Comparison of ENCODE assay signal across 8 cellular contexts in genomic region chr2:227406177-227407031, GRCh38. TPM values are rescaled to one million over a fixed set of nuclear protein-coding genes. Genes with fewer than 3 reads are reported as not detected.
DNase-seq lines count a peak whose midpoint lies in the region; ATAC-seq lines count a peak whose summit lies in the region.

No MANE protein-coding gene starts in this region.

- H3K27ac ChIP-seq in SJSA1, result peak overlapping the region; percentile 93
- no peak overlapping the region for H3K27ac ChIP-seq in mesendoderm (ENCODE audit: low read depth, low read length)

- peak overlapping the region; percentile 38 for H2BK15ac ChIP-seq in mesendoderm (replicated peaks; ENCODE audit: low read depth)

- H3K9me3 ChIP-seq in SJSA1 (replicated peaks), result no peaks in the 10 kb centered on the region

- DNase-seq in COLO668 (lab: John Stamatoyannopoulos, UW; ENCODE audit: unreplicated experiment) (peak; percentile 55), M059J (ENCODE audit: low read depth) (peak; percentile 98), SJSA1 (ENCODE audit: low read depth in 1 of 2, low spot score in 2 of 2) (peak; percentile 79 to 96), epidermal melanocyte (ENCODE audit: insufficient read length, low spot score) (peak; percentile 95), mesendoderm (peak; percentile 98), ureter (ENCODE audit: low spot score) (peak; percentile 63)
- no peak for DNase-seq in activated naive CD4-positive, alpha-beta T cell treated with Interleukin-2 at 50 U/mL for 16 hours

- no peak overlapping the region for H3K4me2 ChIP-seq in mesendoderm (ENCODE audit: low read length)

- peak; percentile 44 for ATAC-seq in GM21360 (IDR thresholded peaks at IDR 0.05; ENCODE audit: unreplicated experiment)

- peak overlapping the region; percentile 83 for H2BK120ac ChIP-seq in mesendoderm (ENCODE audit: low read depth, low read length)

- H2BK5ac ChIP-seq in mesendoderm (ENCODE audit: low read length), result no peak overlapping the region

- H3K36me3 ChIP-seq in SJSA1 (no peaks in the 10 kb centered on the region), mesendoderm (ENCODE audit: control insufficient read depth, insufficient read depth, low read length) (no peaks in the 10 kb centered on the region)

- peak overlapping the region; percentile 15 for H3K18ac ChIP-seq in mesendoderm (ENCODE audit: low read length)

- H2AK5ac ChIP-seq in mesendoderm (ENCODE audit: low read length), result no peak overlapping the region

- H3K4me1 ChIP-seq in SJSA1 (replicated peaks) (peaks cover 12% of the 10 kb centered on the region), mesendoderm (ENCODE audit: control insufficient read depth, low read depth, low read length) (no peaks in the 10 kb centered on the region)

- H4K8ac ChIP-seq in mesendoderm (ENCODE audit: low read depth, low read length), result no peak overlapping the region

- H3K4me3 ChIP-seq in SJSA1 (no peak overlapping the region), mesendoderm (ENCODE audit: low read length) (no peak overlapping the region)

- H3K79me1 ChIP-seq in mesendoderm (ENCODE audit: low read length), result no peaks in the 10 kb centered on the region

- H3K79me2 ChIP-seq in mesendoderm (ENCODE audit: control insufficient read depth, insufficient read depth, low read length), result no peaks in the 10 kb centered on the region

- H3K56ac ChIP-seq in mesendoderm (ENCODE audit: low read length), result peak overlapping the region; percentile 25

- H3K27me3 ChIP-seq in SJSA1 (replicated peaks), result no peaks in the 10 kb centered on the region
- H3K27me3 ChIP-seq in mesendoderm (ENCODE audit: insufficient read depth, low read length, poor library complexity), result no peaks in the 10 kb centered on the region

- no peak overlapping the region for H3K9ac ChIP-seq in mesendoderm (ENCODE audit: low read length)

- no peak overlapping the region for H3K23ac ChIP-seq in mesendoderm (ENCODE audit: low read length)

- no peak overlapping the region for H3K4ac ChIP-seq in mesendoderm (ENCODE audit: low read depth, low read length)

- H4K5ac ChIP-seq in mesendoderm (ENCODE audit: low read length), result no peak overlapping the region

- WGBS in mesendoderm (ENCODE audit: extremely low coverage, insufficient coverage, low lambda C conversion rate), result no CpG with 5 or more reads among the region's 7 CpGs

RNA-seq across cellular contexts. Expression of gene SCYGR1, which starts 18.7 kb away (rescaled TPM):
- not detected in 2 replicates for total RNA-seq in M059J (2014; rRNA removed; shearing (Covaris generic))
- total RNA-seq in SJSA1 (2014; rRNA removed; shearing (Covaris generic)), result not detected in 2 replicates
- polyA plus RNA-seq in mesendoderm (2013, experiment 1 of 2), result not detected
- not detected for polyA plus RNA-seq in mesendoderm (2013, experiment 2 of 2)
- total RNA-seq in ureter, result not detected

RNA-seq across cellular contexts. Expression of gene TM4SF20, which starts 27.3 kb away (rescaled TPM):
- total RNA-seq in M059J (2014; rRNA removed; shearing (Covaris generic)), result not detected in 2 replicates
- total RNA-seq in SJSA1 (2014; rRNA removed; shearing (Covaris generic)), result not detected in 2 replicates
- polyA plus RNA-seq in mesendoderm (2013, experiment 1 of 2), result not detected
- polyA plus RNA-seq in mesendoderm (2013, experiment 2 of 2), result not detected
- not detected for total RNA-seq in ureter
